ENCODE assay signal across 8 cellular contexts in genomic region chr11:19240420-19241259, GRCh38. TPM values are rescaled to one million over a fixed set of nuclear protein-coding genes. Genes with fewer than 3 reads are reported as not detected.
DNase-seq lines count a peak whose midpoint lies in the region; ATAC-seq, FAIRE-seq and TF ChIP-seq lines count a peak whose summit lies in the region.

E2F8 (minus strand) TSS chr11:19240945; CDS start chr11:19240121, 824 bp downstream.

- peak; percentile 83 for ATAC-seq in GM19043 (IDR thresholded peaks at IDR 0.05; ENCODE audit: low read depth, unreplicated experiment)
- ATAC-seq in HG03354 (IDR thresholded peaks at IDR 0.05; ENCODE audit: poor library complexity, severe bottlenecking, unreplicated experiment) = peak; percentile 89
- peak; percentile 63 for ATAC-seq in central memory CD8-positive, alpha-beta T cell (replicated peaks; ENCODE audit: extremely low read depth, poor library complexity, severe bottlenecking)

- dilution Hi-C loops in keratinocyte (cut with MboI; ENCODE audit: extremely low pct_ligation_motif_present, low sequenced_read_pairs) = no loop called here

- H3K27me3 ChIP-seq in keratinocyte (ENCODE audit: control insufficient read depth, extremely low read depth, insufficient read depth, low read length) = no peaks in the 10 kb centered on the region

- H3K4me3 ChIP-seq in keratinocyte (ENCODE audit: control insufficient read depth in 2 of 3, extremely low read depth in 1 of 3, insufficient read depth in 2 of 3, low read depth in 1 of 3, low read length in 3 of 3) = peak within 1 kb of the TSS; percentile 43 to 96 (median 95)

- peaks cover 5% of the 10 kb centered on the region for H3K36me3 Mint-ChIP-seq in central memory CD8-positive, alpha-beta T cell (ENCODE audit: insufficient read depth)

- no peak for FAIRE-seq in keratinocyte (lab: Jason Lieb, UNC)

- H3K4me3 Mint-ChIP-seq in central memory CD8-positive, alpha-beta T cell = peak within 1 kb of the TSS; percentile 86

- H3K27ac ChIP-seq in keratinocyte (ENCODE audit: control insufficient read depth, insufficient read depth, low read length) = peak within 1 kb of the TSS; percentile 74

- no peaks in the 10 kb centered on the region for H3K36me3 ChIP-seq in keratinocyte (ENCODE audit: control insufficient read depth in 2 of 2, extremely low read depth in 1 of 2, insufficient read depth in 2 of 2, low read length in 2 of 2)

- H4K20me1 ChIP-seq in keratinocyte (ENCODE audit: control insufficient read depth, extremely low read depth, insufficient read depth, low read length) = no peaks in the 10 kb centered on the region

- TF ChIP-seq CTCF in AG09319 (IDR thresholded peaks at IDR 0.05; ENCODE audit: low read depth, low read length) = no peak
- no peak for TF ChIP-seq CTCF in keratinocyte (optimal IDR thresholded peaks at IDR 0.05 in 1 of 3, IDR thresholded peaks at IDR 0.05 in 1 of 3, conservative IDR thresholded peaks at IDR 0.05 in 1 of 3; ENCODE audit: extremely low read depth in 1 of 3, insufficient read depth in 2 of 3, low read length in 3 of 3)

- H2AFZ ChIP-seq in keratinocyte (ENCODE audit: control insufficient read depth, low read length) = peak within 1 kb of the TSS; percentile 94

- no peak within 1 kb of the TSS for H3K27ac Mint-ChIP-seq in central memory CD8-positive, alpha-beta T cell (ENCODE audit: low read depth)

- DNase-seq in AG09319 (ENCODE audit: extremely low read depth, low read depth) = peak; percentile 80
- DNase-seq in NCI-H446 (lab: John Stamatoyannopoulos, UW) = peak; percentile 92 to 98
- DNase-seq in activated CD4-positive, CD25-positive, alpha-beta regulatory T cell (lab: John Stamatoyannopoulos, UW) = peak; percentile 53 to 69 (median 60)
- peak; percentile 65 to 70 for DNase-seq in central memory CD8-positive, alpha-beta T cell (ENCODE audit: low spot score in 2 of 2)
- no peak for DNase-seq in keratinocyte (ENCODE audit: low read depth, low spot score)
- DNase-seq in stimulated activated CD4-positive, alpha-beta T cell treated with anti-CD3 and anti-CD28 coated beads, Interleukin-15, amount 100 ng/mL, for 1 hour (ENCODE audit: low read depth in 1 of 2, low spot score in 1 of 2) = peak; percentile 56 to 72

- H3K9me3 ChIP-seq in keratinocyte (ENCODE audit: control insufficient read depth, low read depth, low read length) = no peaks in the 10 kb centered on the region

- H3K79me2 ChIP-seq in keratinocyte (ENCODE audit: control insufficient read depth, insufficient read depth, low read length) = no peaks in the 10 kb centered on the region

- peak within 1 kb of the TSS; percentile 81 for H3K9ac ChIP-seq in keratinocyte (ENCODE audit: control insufficient read depth, extremely low read depth, insufficient read depth, low read length)

- H3K4me1 Mint-ChIP-seq in central memory CD8-positive, alpha-beta T cell = peaks cover 16% of the 10 kb centered on the region

- peak within 1 kb of the TSS; percentile 99 for H3K4me2 ChIP-seq in keratinocyte (ENCODE audit: control insufficient read depth, extremely low read depth, insufficient read depth, low read depth, low read length)

- H3K9me3 Mint-ChIP-seq in central memory CD8-positive, alpha-beta T cell = no peaks in the 10 kb centered on the region

- peaks cover 2% of the 10 kb centered on the region for H3K9me1 ChIP-seq in keratinocyte (ENCODE audit: control insufficient read depth, extremely low read depth, insufficient read depth, low read length)

- peaks cover 32% of the 10 kb centered on the region for H3K27me3 Mint-ChIP-seq in central memory CD8-positive, alpha-beta T cell

- peaks cover 45% of the 10 kb centered on the region for H3K4me1 ChIP-seq in keratinocyte (ENCODE audit: control insufficient read depth, extremely low read depth, insufficient read depth, low read length)

RNA-seq across cellular contexts. Expression of gene E2F8, which starts in this region (rescaled TPM):
- polyA plus RNA-seq in keratinocyte = 0.39 to 2.4 TPM (median 2.0 TPM) in 3 replicates
- polyA plus RNA-seq in keratinocyte (2011; ENCODE audit: low read depth) = 0.82 TPM
- 0.34 and 0.84 TPM in 2 replicates for polyA plus RNA-seq in keratinocyte (2011; cell fraction: cytosol; rRNA removed)
- polyA plus RNA-seq in keratinocyte (2011; cell fraction: nucleus; rRNA removed) = 0.85 and 1.1 TPM in 2 replicates
- 0.55 and 1.3 TPM in 2 replicates for polyA plus RNA-seq in keratinocyte (2012; ENCODE audit: low replicate concordance)
- polyA minus RNA-seq in keratinocyte = 0.40 to 1.9 TPM (median 1.5 TPM) in 3 replicates
- polyA minus RNA-seq in keratinocyte (2011; cell fraction: cytosol; rRNA and poly(A)+ RNA removed) = not detected
- 0.42 and 1.5 TPM in 2 replicates for polyA minus RNA-seq in keratinocyte (2011; cell fraction: nucleus; rRNA and poly(A)+ RNA removed)
